Comparison of ENCODE assay signal across 9 cellular contexts in genomic region chr19:2923510-2923909, GRCh38.
A peak's percentile ranks its signal among the peaks of the same experiment; 100 is the strongest.
DNase-seq lines count a peak whose midpoint lies in the region; FAIRE-seq lines count a peak whose summit lies in the region.
"Had no signal": no experiment of that assay in that cellular context is flagged by ENCODE, and none has a peak within 500 bp of the region (broad histone marks: within the 10 kb centered on the region; RNA-seq: fewer than 3 reads in every experiment).

No MANE protein-coding gene starts in this region.

- DNase-seq in COR-L47 (lab: John Stamatoyannopoulos, UW) (peak; percentile 57), NCI-H345 (lab: John Stamatoyannopoulos, UW) (peak; percentile 9), fibroblast of the conjunctiva (ENCODE audit: low read depth) (peak; percentile 83), NCI-H1436 (lab: John Stamatoyannopoulos, UW) (no peak), urothelium cell line (ENCODE audit: low spot score) (no peak)
- no peak for DNase-seq in activated CD4-positive, alpha-beta T cell treated with anti-CD3 and anti-CD28 coated beads, Interleukin-2, amount 50 U/mL, for 4 hours
- DNase-seq: activated T-cell treated with anti-CD3 and anti-CD28 coated beads, Interleukin-2, amount 50 U/mL, for 72 hours; NCI-H1048; spleen had no signal

- no peak for FAIRE-seq in urothelium cell line (lab: Jason Lieb, UNC)

Comparison
In these comparisons a context has a peak if more than half of its experiments do, and no peak if none do; other contexts are left out.
1. DNase-seq: peak in COR-L47 (single experiment), NCI-H345 (single experiment) and fibroblast of the conjunctiva (single experiment); none in activated CD4-positive, alpha-beta T cell treated with anti-CD3 and anti-CD28 coated beads, Interleukin-2, amount 50 U/mL, for 4 hours (0 of 2), NCI-H1436 (single experiment) and urothelium cell line (single experiment).